Comparison of ENCODE assay signal across 8 cellular contexts in genomic region chr3:47989981-47990440, GRCh38. TPM values are rescaled to one million over a fixed set of nuclear protein-coding genes. Genes with fewer than 3 reads are reported as not detected.
DNase-seq lines count a peak whose midpoint lies in the region; ATAC-seq, FAIRE-seq and TF ChIP-seq lines count a peak whose summit lies in the region.

No MANE protein-coding gene starts in this region.

- H3K9ac ChIP-seq in NT2/D1 (ENCODE audit: insufficient read length, low read depth): no peak overlapping the region

- peaks cover 3% of the 10 kb centered on the region for H3K4me1 Mint-ChIP-seq in mesothelial cell of epicardium

- no peaks in the 10 kb centered on the region for H3K27me3 Mint-ChIP-seq in mesothelial cell of epicardium (ENCODE audit: low read depth)

- H3K9me3 ChIP-seq in NT2/D1 (ENCODE audit: insufficient read depth, low read length): no peaks in the 10 kb centered on the region

- peak; percentile 44 for DNase-seq in DMS79 treated with DMSO at 0.1 percent for 48 hours (lab: John Stamatoyannopoulos, UW)
- peak; percentile 64 for DNase-seq in HPDE6-E6E7 (ENCODE audit: extremely low spot score)
- peak; percentile 78 for DNase-seq in NT2/D1 (ENCODE audit: low read depth, low spot score)
- peak; percentile 31 to 58 for DNase-seq in activated CD8-positive, alpha-beta memory T cell treated with anti-CD3 and anti-CD28 coated beads for 4 hours (ENCODE audit: low read depth in 2 of 2)
- peak; percentile 51 to 67 for DNase-seq in mesothelial cell of epicardium (ENCODE audit: low spot score in 2 of 2, unreplicated experiment in 2 of 2)
- peak; percentile 31 to 56 for DNase-seq in stimulated activated CD8-positive, alpha-beta memory T cell treated with anti-CD3 and anti-CD28 coated beads, Interleukin-2, amount 100 ng/mL, for 1 hour (ENCODE audit: low read depth in 2 of 2)

- H3K36me3 Mint-ChIP-seq in mesothelial cell of epicardium: peaks cover 15% of the 10 kb centered on the region

- ATAC-seq in GM21367 (IDR thresholded peaks at IDR 0.05; ENCODE audit: unreplicated experiment): no peak

- no peaks in the 10 kb centered on the region for H3K9me3 Mint-ChIP-seq in mesothelial cell of epicardium

- TF ChIP-seq CTCF in mesothelial cell of epicardium (IDR thresholded peaks at IDR 0.05; ENCODE audit: unreplicated experiment): peak; percentile 90

- peak overlapping the region; percentile 45 for H3K27ac Mint-ChIP-seq in mesothelial cell of epicardium

- H3K4me3 Mint-ChIP-seq in mesothelial cell of epicardium: no peak overlapping the region

- no peak overlapping the region for H3K4me3 ChIP-seq in NT2/D1 (ENCODE audit: insufficient read length, low read depth)

- H3K27me3 ChIP-seq in NT2/D1 (ENCODE audit: insufficient read depth, insufficient read length): no peaks in the 10 kb centered on the region

- peaks cover 56% of the 10 kb centered on the region for H3K36me3 ChIP-seq in NT2/D1 (ENCODE audit: insufficient read depth, insufficient read length, low read length)

- FAIRE-seq in endometrium (lab: Jason Lieb, UNC): peak; percentile 84

- H3K4me1 ChIP-seq in NT2/D1 (ENCODE audit: insufficient read depth, insufficient read length): no peaks in the 10 kb centered on the region

RNA-seq across cellular contexts. Expression of gene MAP4, which starts 26.2 kb away (rescaled TPM):
- total RNA-seq in mesothelial cell of epicardium: 153 to 160 TPM (median 158 TPM) in 3 replicates
